ENCODE assay signal across 8 cellular contexts in genomic region chr2:224038049-224038829, GRCh38. TPM values are rescaled to one million over a fixed set of nuclear protein-coding genes. Genes with fewer than 3 reads are reported as not detected.
A peak's percentile ranks its signal among the peaks of the same experiment; 100 is the strongest.
DNase-seq lines count a peak whose midpoint lies in the region; ATAC-seq, FAIRE-seq and TF ChIP-seq lines count a peak whose summit lies in the region.

No MANE protein-coding gene starts in this region.

- peaks cover 12% of the 10 kb centered on the region for H3K27me3 ChIP-seq in CD4-positive, alpha-beta T cell (ENCODE audit: control insufficient read depth, insufficient read depth, low read length)
- H3K27me3 ChIP-seq in SK-N-SH (ENCODE audit: insufficient read depth) = no peaks in the 10 kb centered on the region
- no peaks in the 10 kb centered on the region for H3K27me3 ChIP-seq in keratinocyte (ENCODE audit: control insufficient read depth, extremely low read depth, insufficient read depth, low read length)

- H3K79me2 ChIP-seq in SK-N-SH (ENCODE audit: insufficient read depth) (peaks cover 48% of the 10 kb centered on the region), keratinocyte (ENCODE audit: control insufficient read depth, insufficient read depth, low read length) (peaks cover 52% of the 10 kb centered on the region)

- dilution Hi-C loops in keratinocyte (cut with MboI; ENCODE audit: extremely low pct_ligation_motif_present, low sequenced_read_pairs) = no loop called here

- H3F3A ChIP-seq in SK-N-SH (replicated peaks; ENCODE audit: insufficient read depth) = peaks cover 3% of the 10 kb centered on the region

- POLR2A ChIA-PET in CD4-positive, alpha-beta T cell (lab: Charles Lee) = interaction anchor here (0.7 to 1.5 kb wide), 3 partner anchors 12 to 282 kb away, joined by 3 to 6 read pairs (median 5); no protein-coding TSS in a partner anchor
- POLR2A ChIA-PET in SK-N-SH (lab: Yijun Ruan, JAX) (no interaction called here), MCF 10A (lab: Yijun Ruan, JAX) (interaction anchor here (0.6 to 1.2 kb wide), 2 partner anchors 80 to 246 kb away, joined by 3 read pairs; partner anchors contain the start of gene MRPL44)

- H4K20me1 ChIP-seq in SK-N-SH (ENCODE audit: insufficient read depth) = peaks cover 22% of the 10 kb centered on the region; the same call in 1 of the 2 replicates
- H4K20me1 ChIP-seq in keratinocyte (ENCODE audit: control insufficient read depth, extremely low read depth, insufficient read depth, low read length) = peaks cover 9% of the 10 kb centered on the region

- H2AFZ ChIP-seq in SK-N-SH (ENCODE audit: low read depth) = peak overlapping the region; percentile 32
- peak overlapping the region; percentile 38 for H2AFZ ChIP-seq in keratinocyte (ENCODE audit: control insufficient read depth, low read length)

- peaks cover 7% of the 10 kb centered on the region for H3K9me1 ChIP-seq in keratinocyte (ENCODE audit: control insufficient read depth, extremely low read depth, insufficient read depth, low read length)

- peak in 8 of 10 experiments; percentile 10 to 52 (median 18) for DNase-seq in CD4-positive, alpha-beta T cell
- DNase-seq in SK-N-SH (no peak), MCF 10A (ENCODE audit: unreplicated experiment) (peak; percentile 63), keratinocyte (ENCODE audit: low read depth, low spot score) (no peak), occipital lobe (lab: John Stamatoyannopoulos, UW) (no peak)
- DNase-seq in stimulated activated CD4-positive, alpha-beta T cell treated with anti-CD3 and anti-CD28 coated beads, Interleukin-1b, Interleukin-23, amount 100 ng/mL, for 24 hours (ENCODE audit: low read depth in 4 of 4, low spot score in 1 of 4) = peak in 3 of 4 experiments; percentile 14 to 30 (median 25)

- CTCF ChIA-PET in CD4-positive, alpha-beta T cell (lab: Charles Lee) = interaction anchor here (1.9 kb wide), 1 partner anchor 45 kb away, joined by 6 read pairs; no protein-coding TSS in a partner anchor
- CTCF ChIA-PET in SK-N-SH (lab: Yijun Ruan, JAX) = interaction anchor here (1.4 to 1.9 kb wide), 6 partner anchors 13 to 246 kb away, joined by 5 to 8 read pairs (median 6); no protein-coding TSS in a partner anchor
- CTCF ChIA-PET in MCF 10A (lab: Yijun Ruan, JAX) = interaction anchor here (0.6 to 4.4 kb wide), 6 partner anchors 25 to 245 kb away, joined by 3 to 34 read pairs (median 4); no protein-coding TSS in a partner anchor

- TSS peak; percentile 66 for BruUV-seq in MCF 10A (replicated peaks; lab: Mats Ljungman, UMichigan)

- no peaks in the 10 kb centered on the region for H3K9me2 ChIP-seq in SK-N-SH

- peak overlapping the region; percentile 79 to 85 for H3K4me3 ChIP-seq in SK-N-SH (ENCODE audit: low read depth in 2 of 2, low read length in 1 of 2)
- H3K4me3 ChIP-seq in keratinocyte (ENCODE audit: control insufficient read depth in 2 of 3, extremely low read depth in 1 of 3, insufficient read depth in 2 of 3, low read depth in 1 of 3, low read length in 3 of 3) = peak overlapping the region; percentile 87 to 95 (median 91)

- H3K9me3 ChIP-seq in CD4-positive, alpha-beta T cell (ENCODE audit: control insufficient read depth, low read length) = no peaks in the 10 kb centered on the region
- no peaks in the 10 kb centered on the region for H3K9me3 ChIP-seq in SK-N-SH
- H3K9me3 ChIP-seq in keratinocyte (ENCODE audit: control insufficient read depth, low read depth, low read length) = no peaks in the 10 kb centered on the region

- TF ChIP-seq RAD21 in SK-N-SH (IDR thresholded peaks at IDR 0.05; ENCODE audit: low read length) = no peak

- ATAC-seq in CD4-positive, alpha-beta T cell (ENCODE audit: poor library complexity) = peak; percentile 54
- peak; percentile 60 for ATAC-seq in GM19351 (IDR thresholded peaks at IDR 0.05; ENCODE audit: unreplicated experiment)
- ATAC-seq in HG03460 (IDR thresholded peaks at IDR 0.05; ENCODE audit: unreplicated experiment) = peak; percentile 40

- intact Hi-C loops in CD4-positive, alpha-beta T cell (cut with DNase I, micrococcal nuclease) = no loop called here
- intact Hi-C loops in MCF 10A (cut with micrococcal nuclease) = loop anchor here (1.0 to 2.0 kb wide), 6 partner anchors 45 to 183 kb away; no protein-coding TSS in a partner anchor

- peaks cover 0 to 29% of the 10 kb centered on the region in 2 experiments; a peak in 2 of 4 replicates for H3K4me1 ChIP-seq in SK-N-SH (ENCODE audit: control insufficient read depth in 1 of 2, insufficient read depth in 2 of 2, low read depth in 1 of 2, low read length in 1 of 2)
- peaks cover 34% of the 10 kb centered on the region for H3K4me1 ChIP-seq in keratinocyte (ENCODE audit: control insufficient read depth, extremely low read depth, insufficient read depth, low read length)

- H3K4me2 ChIP-seq in SK-N-SH = peak overlapping the region; percentile 75
- H3K4me2 ChIP-seq in keratinocyte (ENCODE audit: control insufficient read depth, extremely low read depth, insufficient read depth, low read depth, low read length) = peak overlapping the region; percentile 89

- H3K9ac ChIP-seq in SK-N-SH (peak overlapping the region; percentile 71), keratinocyte (ENCODE audit: control insufficient read depth, extremely low read depth, insufficient read depth, low read length) (peak overlapping the region; percentile 80)

- TF ChIP-seq EP300 in SK-N-SH (IDR thresholded peaks at IDR 0.05; ENCODE audit: borderline replicate concordance in 1 of 2, low read depth in 1 of 2, low read length in 1 of 2) = no peak

- TF ChIP-seq CTCF in CD4-positive, alpha-beta T cell (IDR thresholded peaks at IDR 0.05) = no peak
- TF ChIP-seq CTCF in SK-N-SH (IDR thresholded peaks at IDR 0.05) (no peak), MCF 10A (IDR thresholded peaks at IDR 0.05; ENCODE audit: unreplicated experiment) (no peak), keratinocyte (optimal IDR thresholded peaks at IDR 0.05 in 1 of 3, IDR thresholded peaks at IDR 0.05 in 1 of 3, conservative IDR thresholded peaks at IDR 0.05 in 1 of 3; ENCODE audit: extremely low read depth in 1 of 3, insufficient read depth in 2 of 3, low read length in 3 of 3) (no peak)

- WGBS in SK-N-SH (ENCODE audit: low lambda C conversion rate) = 14% methylated on average over 17 of the region's 36 CpGs

- no peaks in the 10 kb centered on the region for H3K9me3 Mint-ChIP-seq in CD4-positive, alpha-beta T cell
- no peaks in the 10 kb centered on the region for H3K9me3 Mint-ChIP-seq in MCF 10A (ENCODE audit: unreplicated experiment)

- peaks cover 31% of the 10 kb centered on the region for H3K4me1 Mint-ChIP-seq in CD4-positive, alpha-beta T cell (ENCODE audit: low read depth)
- H3K4me1 Mint-ChIP-seq in MCF 10A (ENCODE audit: insufficient read depth, unreplicated experiment) = peaks cover 39% of the 10 kb centered on the region

- H3K36me3 Mint-ChIP-seq in CD4-positive, alpha-beta T cell (ENCODE audit: low read depth) = no peaks in the 10 kb centered on the region
- H3K36me3 Mint-ChIP-seq in MCF 10A (ENCODE audit: insufficient read depth, unreplicated experiment) = no peaks in the 10 kb centered on the region

- H3K27me3 Mint-ChIP-seq in CD4-positive, alpha-beta T cell = peaks cover 56% of the 10 kb centered on the region
- no peaks in the 10 kb centered on the region for H3K27me3 Mint-ChIP-seq in MCF 10A (ENCODE audit: insufficient read depth, unreplicated experiment)

- no peak overlapping the region for H3K27ac ChIP-seq in CD4-positive, alpha-beta T cell (ENCODE audit: low read depth, low read length)
- H3K27ac ChIP-seq in SK-N-SH (ENCODE audit: low read depth in 2 of 2, low read length in 1 of 2) (peak overlapping the region in 1 of 2 experiments; percentile 67; a peak in 1 of 4 replicates), keratinocyte (ENCODE audit: control insufficient read depth, insufficient read depth, low read length) (peak overlapping the region; percentile 59)

- H3K4me3 Mint-ChIP-seq in CD4-positive, alpha-beta T cell = peak overlapping the region; percentile 88
- peak overlapping the region; percentile 84 for H3K4me3 Mint-ChIP-seq in MCF 10A (ENCODE audit: unreplicated experiment)

- FAIRE-seq in keratinocyte (lab: Jason Lieb, UNC) = peak; percentile 41

- H3K36me3 ChIP-seq in SK-N-SH (replicated peaks in 1 of 2; ENCODE audit: control insufficient read depth in 1 of 2, insufficient read depth in 2 of 2, low read length in 1 of 2) (peaks cover 0 to 2% of the 10 kb centered on the region in 2 experiments), keratinocyte (ENCODE audit: control insufficient read depth in 2 of 2, extremely low read depth in 1 of 2, insufficient read depth in 2 of 2, low read length in 2 of 2) (peaks cover 12 to 19% of the 10 kb centered on the region in 2 experiments)

- no peak overlapping the region for H3K27ac Mint-ChIP-seq in CD4-positive, alpha-beta T cell
- H3K27ac Mint-ChIP-seq in MCF 10A (ENCODE audit: low read depth, unreplicated experiment) = peak overlapping the region; percentile 10

TF ChIP-seq in SK-N-SH, 30 proteins besides CTCF, POLR2A, EP300 and RAD21:
- TF ChIP-seq GABPA (IDR thresholded peaks at IDR 0.05; ENCODE audit: low read depth) (no peak), SIN3A (IDR thresholded peaks at IDR 0.05; ENCODE audit: borderline replicate concordance, low read depth, low read length) (peak; percentile 10; the same call in 1 of the 2 replicates)
TF ChIP-seq in SK-N-SH: peak in this region for 1.

RNA-seq across cellular contexts. Expression of gene SERPINE2, which starts 0.8 kb away (rescaled TPM):
- 1 to 10 TPM; 5.1 to 7.3 TPM for total RNA-seq in CD4-positive, alpha-beta T cell
- polyA plus RNA-seq in SK-N-SH (2012; rRNA removed) = 105 and 249 TPM in 2 replicates
- 307 and 310 TPM in 2 replicates for polyA plus RNA-seq in SK-N-SH (2012; cell fraction: cytosol; rRNA removed)
- polyA plus RNA-seq in SK-N-SH (2012; cell fraction: nucleus; rRNA removed) = 312 and 337 TPM in 2 replicates
- 176 and 231 TPM in 2 replicates for total RNA-seq in MCF 10A (2022)
- 279 to 1,210 TPM (median 306 TPM) in 3 replicates for polyA plus RNA-seq in keratinocyte
- polyA plus RNA-seq in keratinocyte (2011; ENCODE audit: low read depth) = 58.0 TPM
- 606 and 644 TPM in 2 replicates for polyA plus RNA-seq in keratinocyte (2011; cell fraction: cytosol; rRNA removed)
- 1,752 and 1,862 TPM in 2 replicates for polyA plus RNA-seq in keratinocyte (2011; cell fraction: nucleus; rRNA removed)
- polyA plus RNA-seq in keratinocyte (2012; ENCODE audit: low replicate concordance) = 137 and 901 TPM in 2 replicates
- polyA minus RNA-seq in keratinocyte = 244 to 695 TPM (median 331 TPM) in 3 replicates
- polyA minus RNA-seq in keratinocyte (2011; cell fraction: cytosol; rRNA and poly(A)+ RNA removed) = 380 TPM
- 558 and 1,225 TPM in 2 replicates for polyA minus RNA-seq in keratinocyte (2011; cell fraction: nucleus; rRNA and poly(A)+ RNA removed)
- 43.8 TPM for total RNA-seq in occipital lobe

Comparison
In these comparisons a context has a peak if more than half of its experiments do, and no peak if none do; other contexts are left out.
1. DNase-seq: peak in CD4-positive, alpha-beta T cell (8 of 10), MCF 10A (single experiment) and stimulated activated CD4-positive, alpha-beta T cell treated with anti-CD3 and anti-CD28 coated beads, Interleukin-1b, Interleukin-23, amount 100 ng/mL, for 24 hours (3 of 4); none in SK-N-SH (single experiment), keratinocyte (single experiment) and occipital lobe (single experiment).
2. Peak in every context shown above with its lines, with median percentiles within 50 percentile points of each other: ATAC-seq.